Comparison of ENCODE assay signal across 8 cellular contexts in the genomic region with DNA sequence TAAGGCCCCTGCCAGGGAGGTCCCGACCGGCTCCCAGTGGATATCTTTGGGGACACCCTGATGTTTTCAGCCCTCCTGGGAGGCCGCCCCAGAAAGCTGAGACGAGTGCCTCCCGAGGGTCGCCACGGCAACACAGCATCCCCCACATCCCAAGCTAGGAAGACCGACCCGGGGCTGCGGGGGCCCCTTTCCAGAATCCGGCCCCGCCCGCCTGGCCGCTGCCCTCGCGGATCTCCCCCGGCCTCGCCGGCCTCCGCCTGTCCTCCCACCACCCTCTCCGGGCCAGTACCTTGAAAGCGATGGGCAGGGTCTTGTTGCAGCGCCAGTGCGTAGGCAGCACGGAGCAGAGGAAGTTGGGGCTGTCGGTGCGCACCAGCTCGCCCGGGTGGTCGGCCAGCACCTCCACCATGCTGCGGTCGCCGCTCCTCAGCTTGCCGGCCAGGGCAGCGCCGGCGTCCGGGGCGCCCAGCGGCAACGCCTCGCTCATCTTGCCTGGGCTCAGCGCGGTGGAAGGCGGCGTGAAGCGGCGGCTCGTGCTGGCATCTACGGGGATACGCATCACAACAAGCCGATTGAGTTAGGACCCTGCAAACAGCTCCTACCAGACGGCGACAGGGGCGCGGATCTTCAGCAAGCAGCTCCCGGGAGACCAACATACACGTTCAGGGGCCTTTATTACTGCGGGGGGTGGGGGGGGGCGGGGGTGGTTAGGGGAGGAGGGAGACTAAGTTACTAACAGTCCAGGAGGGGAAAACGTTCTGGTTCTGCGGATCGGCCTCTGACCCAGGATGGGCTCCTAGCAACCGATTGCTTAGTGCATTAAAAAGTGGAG.
A peak's percentile ranks its signal among the peaks of the same experiment; 100 is the strongest.
DNase-seq lines count a peak whose midpoint lies in the region; ATAC-seq and TF ChIP-seq lines count a peak whose summit lies in the region.

No MANE protein-coding gene starts in this region.

- H3K4me1 Mint-ChIP-seq in CD4-positive, CD25-positive, alpha-beta regulatory T cell: peaks cover 27 to 65% (median 41%) of the 10 kb centered on the region in 4 donors
- peaks cover 49% of the 10 kb centered on the region for H3K4me1 Mint-ChIP-seq in activated naive CD4-positive, alpha-beta T cell treated with anti-CD3 and anti-CD28 coated beads, Interleukin-2, amount 50 U/mL, for 24 hours

- H3K4me3 ChIP-seq in CD4-positive, CD25-positive, alpha-beta regulatory T cell (ENCODE audit: low read depth, low read length): peak overlapping the region; percentile 91
- H3K4me3 ChIP-seq in Karpas-422 (ENCODE audit: low read length) (peak overlapping the region; percentile 84), sigmoid colon (peak overlapping the region; percentile 30 to 81 (median 67))

- TF ChIP-seq EP300 in sigmoid colon (IDR thresholded peaks at IDR 0.05): no peak

- peak overlapping the region; percentile 96 for H3K4me2 ChIP-seq in Karpas-422 (ENCODE audit: low read depth, low read length, poor library complexity, severe bottlenecking)

- H3K27ac ChIP-seq in CD4-positive, CD25-positive, alpha-beta regulatory T cell (ENCODE audit: insufficient read depth, low read length, poor library complexity, severe bottlenecking): peak overlapping the region; percentile 67
- H3K27ac ChIP-seq in Karpas-422 (ENCODE audit: low read length) (peak overlapping the region; percentile 4; the same call in 1 of the 2 replicates), sigmoid colon (peak overlapping the region; percentile 62 to 93 (median 78))

- H2AFZ ChIP-seq in Karpas-422 (ENCODE audit: low read length): no peak overlapping the region

- peaks cover 2% of the 10 kb centered on the region for H3K36me3 ChIP-seq in CD4-positive, CD25-positive, alpha-beta regulatory T cell (ENCODE audit: control insufficient read depth, insufficient read depth, low read length)
- H3K36me3 ChIP-seq in Karpas-422 (ENCODE audit: insufficient read depth, low read length) (no peaks in the 10 kb centered on the region), sigmoid colon (no peaks in the 10 kb centered on the region)

- H3K9me2 ChIP-seq in Karpas-422 (replicated peaks; ENCODE audit: insufficient read depth, low read length): no peaks in the 10 kb centered on the region

- intact Hi-C loops in left ventricle myocardium superior (cut with micrococcal nuclease) (no loop called here), sigmoid colon (cut with DNase I) (loop anchor here (5.0 kb wide), 3 partner anchors 89 to 956 kb away; no protein-coding TSS in a partner anchor)

- H3K9me3 Mint-ChIP-seq in CD4-positive, CD25-positive, alpha-beta regulatory T cell: peaks cover 0 to 1% (median 0%) of the 10 kb centered on the region in 7 donors
- H3K9me3 Mint-ChIP-seq in activated naive CD4-positive, alpha-beta T cell treated with anti-CD3 and anti-CD28 coated beads, Interleukin-2, amount 50 U/mL, for 24 hours: no peaks in the 10 kb centered on the region

- peaks cover 4% of the 10 kb centered on the region for H3K27me3 Mint-ChIP-seq in CD4-positive, CD25-positive, alpha-beta regulatory T cell
- H3K27me3 Mint-ChIP-seq in activated naive CD4-positive, alpha-beta T cell treated with anti-CD3 and anti-CD28 coated beads, Interleukin-2, amount 50 U/mL, for 24 hours: no peaks in the 10 kb centered on the region

- H3K36me3 Mint-ChIP-seq in CD4-positive, CD25-positive, alpha-beta regulatory T cell: peaks cover 3% of the 10 kb centered on the region
- peaks cover 19% of the 10 kb centered on the region for H3K36me3 Mint-ChIP-seq in activated naive CD4-positive, alpha-beta T cell treated with anti-CD3 and anti-CD28 coated beads, Interleukin-2, amount 50 U/mL, for 24 hours

- TF ChIP-seq CTCF in sigmoid colon (IDR thresholded peaks at IDR 0.05): no peak

- H3K27me3 ChIP-seq in CD4-positive, CD25-positive, alpha-beta regulatory T cell (ENCODE audit: control insufficient read depth, insufficient read depth, low read length): no peaks in the 10 kb centered on the region
- H3K27me3 ChIP-seq in Karpas-422 (ENCODE audit: low read length) (no peaks in the 10 kb centered on the region), sigmoid colon (peaks cover 20 to 58% (median 37%) of the 10 kb centered on the region in 3 donors)

- H3K4me1 ChIP-seq in CD4-positive, CD25-positive, alpha-beta regulatory T cell (ENCODE audit: control insufficient read depth, insufficient read depth, low read length, poor library complexity, severe bottlenecking): peaks cover 65% of the 10 kb centered on the region
- H3K4me1 ChIP-seq in Karpas-422 (ENCODE audit: low read length): peaks cover 63% of the 10 kb centered on the region
- peaks cover 0 to 48% (median 46%) of the 10 kb centered on the region in 4 donors for H3K4me1 ChIP-seq in sigmoid colon

- H3K9me3 ChIP-seq in CD4-positive, CD25-positive, alpha-beta regulatory T cell (ENCODE audit: control insufficient read depth in 2 of 2, low read length in 2 of 2): no peaks in the 10 kb centered on the region
- H3K9me3 ChIP-seq in Karpas-422 (ENCODE audit: low read length) (no peaks in the 10 kb centered on the region), sigmoid colon (no peaks in the 10 kb centered on the region)

- peaks cover 55% of the 10 kb centered on the region for H3K79me2 ChIP-seq in Karpas-422 (ENCODE audit: low read length)

- peak overlapping the region; percentile 83 for H3K9ac ChIP-seq in Karpas-422 (ENCODE audit: low read length)

- peak in 2 of 3 donors; percentile 36 to 48 for DNase-seq in CD4-positive, CD25-positive, alpha-beta regulatory T cell
- DNase-seq in Karpas-422 (peak; percentile 68), left ventricle myocardium superior (peak; percentile 40), sigmoid colon (peak; percentile 72), OCI-M2 (lab: John Stamatoyannopoulos, UW; ENCODE audit: unreplicated experiment) (no peak)

- H3K27ac Mint-ChIP-seq in CD4-positive, CD25-positive, alpha-beta regulatory T cell: peak overlapping the region; percentile 63 to 99 (median 97)
- peak overlapping the region; percentile 82 for H3K27ac Mint-ChIP-seq in activated naive CD4-positive, alpha-beta T cell treated with anti-CD3 and anti-CD28 coated beads, Interleukin-2, amount 50 U/mL, for 24 hours

- H4K20me1 ChIP-seq in Karpas-422 (ENCODE audit: insufficient read depth, low read depth, low read length): no peaks in the 10 kb centered on the region; the same call in 1 of the 2 replicates

- H3K4me3 Mint-ChIP-seq in CD4-positive, CD25-positive, alpha-beta regulatory T cell: peak overlapping the region; percentile 93 to 99 (median 96)
- peak overlapping the region; percentile 99 for H3K4me3 Mint-ChIP-seq in activated naive CD4-positive, alpha-beta T cell treated with anti-CD3 and anti-CD28 coated beads, Interleukin-2, amount 50 U/mL, for 24 hours

- no peak for TF ChIP-seq POLR2A in sigmoid colon (IDR thresholded peaks at IDR 0.05)

- WGBS in sigmoid colon, 2 donors: 2 to 4% methylated on average over 64 of the region's 64 CpGs

- no peak for ATAC-seq in CD4-positive, CD25-positive, alpha-beta regulatory T cell (ENCODE audit: low read depth in 2 of 2)
- no peak for ATAC-seq in left ventricle myocardium superior
- no peak for ATAC-seq in HG02870 (IDR thresholded peaks at IDR 0.05; ENCODE audit: unreplicated experiment)
- ATAC-seq in HG03342 (IDR thresholded peaks at IDR 0.05; ENCODE audit: unreplicated experiment): no peak

Comparison
In these comparisons a context has a peak if more than half of its experiments do, and no peak if none do; other contexts are left out.
1. H3K27ac ChIP-seq: peak in every context shown above with its lines; median percentile 78 in sigmoid colon; 67 in CD4-positive, CD25-positive, alpha-beta regulatory T cell; 4 in Karpas-422.